ENCODE assay signal across 17 cellular contexts in genomic region chr9:2286306-2286705, GRCh38.
"Had no signal": no experiment of that assay in that cellular context is flagged by ENCODE, and none has a peak within 500 bp of the region (broad histone marks: within the 10 kb centered on the region; RNA-seq: fewer than 3 reads in every experiment).

No MANE protein-coding gene starts in this region.

- H3K36me3 Mint-ChIP-seq: immature natural killer cell; naive thymus-derived CD4-positive, alpha-beta T cell had no signal

- ATAC-seq: effector memory CD8-positive, alpha-beta T cell; left ventricle myocardium superior; naive thymus-derived CD4-positive, alpha-beta T cell had no signal

- DNase-seq: effector memory CD8-positive, alpha-beta T cell; esophagus squamous epithelium; foreskin keratinocyte; immature natural killer cell; left ventricle myocardium superior; mesenchymal stem cell; naive thymus-derived CD4-positive, alpha-beta T cell; nephron progenitor cell; posterior cingulate gyrus; small intestine; stimulated activated CD4-positive, alpha-beta T cell treated with anti-CD3 and anti-CD28 coated beads, Interleukin-12 subunit alpha, Interleukin-12 subunit beta, amount 100 ng/mL, for 4 hours; stimulated activated naive CD4-positive, alpha-beta T cell treated with Interleukin-2 at 50 U/mL for 16 hours had no signal

- H3K27ac ChIP-seq: foreskin keratinocyte, neutrophil had no signal

- H3K9me3 Mint-ChIP-seq: dendritic cell treated with granulocyte-macrophage colony-stimulating factor and Interleukin-4, amounts not matched to agents 40 ng/mL and 50 ng/mL, for 4 days; effector memory CD8-positive, alpha-beta T cell; immature natural killer cell; naive thymus-derived CD4-positive, alpha-beta T cell; nephron progenitor cell had no signal

- H3K27ac Mint-ChIP-seq: dendritic cell treated with granulocyte-macrophage colony-stimulating factor and Interleukin-4, amounts not matched to agents 40 ng/mL and 50 ng/mL, for 4 days; effector memory CD8-positive, alpha-beta T cell; immature natural killer cell; naive thymus-derived CD4-positive, alpha-beta T cell had no signal

- H3K4me3 Mint-ChIP-seq: dendritic cell treated with granulocyte-macrophage colony-stimulating factor and Interleukin-4, amounts not matched to agents 40 ng/mL and 50 ng/mL, for 4 days; effector memory CD8-positive, alpha-beta T cell; immature natural killer cell; naive thymus-derived CD4-positive, alpha-beta T cell; nephron progenitor cell had no signal

- H3K27me3 Mint-ChIP-seq: dendritic cell treated with granulocyte-macrophage colony-stimulating factor and Interleukin-4, amounts not matched to agents 40 ng/mL and 50 ng/mL, for 4 days had no signal

- H3K4me3 ChIP-seq: esophagus squamous epithelium, lung had no signal

- H3K27me3 ChIP-seq: esophagus squamous epithelium, neutrophil had no signal

- H3K4me1 Mint-ChIP-seq: immature natural killer cell; naive thymus-derived CD4-positive, alpha-beta T cell had no signal

- H3K36me3 ChIP-seq: esophagus squamous epithelium, neutrophil had no signal

- FAIRE-seq: colon, keratinocyte, small intestine had no signal

- H3K9me3 ChIP-seq: esophagus squamous epithelium, neutrophil had no signal
